In the genomic region with DNA sequence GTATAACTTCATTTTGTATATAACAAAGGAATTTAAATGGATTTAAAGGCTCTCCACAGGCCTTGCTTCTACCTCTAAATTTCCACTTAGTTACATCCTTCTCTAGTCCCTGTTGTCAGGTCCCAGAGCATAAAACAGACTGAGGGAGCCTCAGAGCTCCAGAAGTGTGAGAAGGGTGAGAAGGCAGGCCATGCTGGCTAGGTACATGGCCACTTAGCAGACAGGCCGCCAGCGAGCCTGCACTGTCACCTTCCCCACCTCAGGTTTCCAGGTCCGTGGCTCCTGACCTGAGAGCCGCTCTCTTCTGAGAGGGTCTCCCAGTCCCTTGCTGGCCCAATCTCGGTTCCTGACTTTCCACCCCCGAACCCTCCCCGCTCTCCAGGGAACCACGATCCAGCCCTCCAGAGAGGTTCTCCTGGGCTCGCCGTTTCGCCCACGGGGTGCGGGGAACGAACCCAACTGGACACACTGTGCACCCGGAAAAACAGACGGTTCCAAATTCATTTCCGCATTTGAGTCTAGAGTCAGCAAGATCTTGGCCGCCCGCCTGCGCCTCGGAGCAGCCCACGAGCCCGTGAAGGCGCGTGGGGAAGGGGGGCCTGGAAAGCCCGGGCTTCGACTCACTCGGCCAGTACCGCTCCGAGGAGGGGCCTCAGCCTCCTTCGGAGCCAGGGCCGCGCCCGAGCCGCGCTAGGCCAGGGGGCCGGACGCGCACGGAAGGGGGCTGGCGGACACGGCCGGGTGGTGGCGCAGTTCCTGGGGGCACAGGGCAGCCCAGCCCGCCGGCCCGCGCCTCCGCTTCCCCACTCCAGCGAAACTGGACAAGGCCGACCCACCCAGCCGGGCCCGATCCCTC, we compare ENCODE assay signal across 11 cellular contexts. TPM values are rescaled to one million over a fixed set of nuclear protein-coding genes. Genes with fewer than 3 reads are reported as not detected.
DNase-seq lines count a peak whose midpoint lies in the region; ATAC-seq and TF ChIP-seq lines count a peak whose summit lies in the region.
"Had no signal": no experiment of that assay in that cellular context is flagged by ENCODE, and none has a peak within 500 bp of the region (broad histone marks: within the 10 kb centered on the region; RNA-seq: fewer than 3 reads in every experiment).

No MANE protein-coding gene starts in this region.

- H3K27ac ChIP-seq in vagina = peak overlapping the region; percentile 46
- H3K27ac ChIP-seq: BLaER1 treated with 17β-estradiol and CSF1 and Interleukin-3, amounts not matched to agents 10 nM and 100 nM had no signal

- H3K4me3 ChIP-seq in fibroblast of villous mesenchyme (ENCODE audit: low read depth, low read length) = peak overlapping the region; percentile 26
- peak overlapping the region; percentile 41 to 59 for H3K4me3 ChIP-seq in vagina
- H3K4me3 ChIP-seq: BLaER1 treated with 17β-estradiol and CSF1 and Interleukin-3, amounts not matched to agents 10 nM and 100 nM had no signal

- intact Hi-C loops in vagina (cut with DNase I) = no loop called here

- peaks cover 16% of the 10 kb centered on the region for H3K4me1 ChIP-seq in vagina
- H3K4me1 ChIP-seq: BLaER1 treated with 17β-estradiol and CSF1 and Interleukin-3, amounts not matched to agents 10 nM and 100 nM had no signal

- H3K27ac Mint-ChIP-seq in activated naive CD8-positive, alpha-beta T cell = no peak overlapping the region
- no peak overlapping the region for H3K27ac Mint-ChIP-seq in activated naive CD8-positive, alpha-beta T cell treated with anti-CD3 and anti-CD28 coated beads for 36 hours
- H3K27ac Mint-ChIP-seq in stimulated activated naive B cell treated with anti-CD40 and anti-IgM and Interleukin-4, amounts not matched to agents 10 μg/mL and 1 μg/mL and 100 μg/mL, for 72 hours = no peak overlapping the region
- H3K27ac Mint-ChIP-seq: activated CD8-positive, alpha-beta memory T cell treated with anti-CD3 and anti-CD28 coated beads, Interleukin-2, amount 10 ng/mL, durations not matched to agents 7 days and 5 days had no signal

- TF ChIP-seq POLR2A in vagina (IDR thresholded peaks at IDR 0.05) = no peak

- no peak for DNase-seq in activated naive CD8-positive, alpha-beta T cell treated with anti-CD3 and anti-CD28 coated beads for 36 hours
- DNase-seq in fibroblast of villous mesenchyme (ENCODE audit: low read depth) (no peak), myocyte (ENCODE audit: low read depth) (peak; percentile 3), vagina (ENCODE audit: extremely low spot score in 2 of 2) (no peak), COR-L47 (lab: John Stamatoyannopoulos, UW) (no peak), NCI-H1048 (lab: John Stamatoyannopoulos, UW) (no peak)
- no peak for DNase-seq in stimulated activated naive B cell treated with anti-CD40 and anti-IgM and Interleukin-4, amounts not matched to agents 10 μg/mL and 1 μg/mL and 100 μg/mL, for 72 hours
- DNase-seq: activated CD8-positive, alpha-beta memory T cell treated with anti-CD3 and anti-CD28 coated beads, Interleukin-2, amount 10 ng/mL, durations not matched to agents 7 days and 5 days; NCI-H226 had no signal

- H3K36me3 ChIP-seq in vagina = no peaks in the 10 kb centered on the region
- H3K36me3 ChIP-seq: BLaER1 treated with 17β-estradiol and CSF1 and Interleukin-3, amounts not matched to agents 10 nM and 100 nM had no signal

- no peaks in the 10 kb centered on the region for H3K27me3 ChIP-seq in vagina

- H3K4me3 Mint-ChIP-seq in activated naive CD8-positive, alpha-beta T cell = peak overlapping the region; percentile 51
- no peak overlapping the region for H3K4me3 Mint-ChIP-seq in activated naive CD8-positive, alpha-beta T cell treated with anti-CD3 and anti-CD28 coated beads for 36 hours
- H3K4me3 Mint-ChIP-seq in stimulated activated naive B cell treated with anti-CD40 and anti-IgM and Interleukin-4, amounts not matched to agents 10 μg/mL and 1 μg/mL and 100 μg/mL, for 72 hours = no peak overlapping the region
- H3K4me3 Mint-ChIP-seq: activated CD8-positive, alpha-beta memory T cell treated with anti-CD3 and anti-CD28 coated beads, Interleukin-2, amount 10 ng/mL, durations not matched to agents 7 days and 5 days had no signal

- peaks cover 58% of the 10 kb centered on the region for H3K27me3 Mint-ChIP-seq in activated naive CD8-positive, alpha-beta T cell
- H3K27me3 Mint-ChIP-seq in activated naive CD8-positive, alpha-beta T cell treated with anti-CD3 and anti-CD28 coated beads for 36 hours = peaks cover 81% of the 10 kb centered on the region
- H3K27me3 Mint-ChIP-seq in stimulated activated naive B cell treated with anti-CD40 and anti-IgM and Interleukin-4, amounts not matched to agents 10 μg/mL and 1 μg/mL and 100 μg/mL, for 72 hours = peaks cover 52 to 66% of the 10 kb centered on the region in 2 donors

- ATAC-seq in stimulated activated naive B cell treated with anti-CD40 and anti-IgM and Interleukin-4, amounts not matched to agents 10 μg/mL and 1 μg/mL and 100 μg/mL, for 72 hours (replicated peaks) = no peak
- ATAC-seq: activated CD8-positive, alpha-beta memory T cell treated with anti-CD3 and anti-CD28 coated beads, Interleukin-2, amount 10 ng/mL, durations not matched to agents 7 days and 5 days had no signal

- no peaks in the 10 kb centered on the region for H3K36me3 Mint-ChIP-seq in activated naive CD8-positive, alpha-beta T cell
- H3K36me3 Mint-ChIP-seq in activated naive CD8-positive, alpha-beta T cell treated with anti-CD3 and anti-CD28 coated beads for 36 hours = no peaks in the 10 kb centered on the region
- peaks cover 1 to 5% of the 10 kb centered on the region in 2 donors for H3K36me3 Mint-ChIP-seq in stimulated activated naive B cell treated with anti-CD40 and anti-IgM and Interleukin-4, amounts not matched to agents 10 μg/mL and 1 μg/mL and 100 μg/mL, for 72 hours
- H3K36me3 Mint-ChIP-seq: activated CD8-positive, alpha-beta memory T cell treated with anti-CD3 and anti-CD28 coated beads, Interleukin-2, amount 10 ng/mL, durations not matched to agents 7 days and 5 days had no signal

- no peaks in the 10 kb centered on the region for H3K9me3 ChIP-seq in vagina

- no peaks in the 10 kb centered on the region for H3K9me3 Mint-ChIP-seq in activated naive CD8-positive, alpha-beta T cell (ENCODE audit: low read depth)
- H3K9me3 Mint-ChIP-seq in activated naive CD8-positive, alpha-beta T cell treated with anti-CD3 and anti-CD28 coated beads for 36 hours = peaks cover 5% of the 10 kb centered on the region
- peaks cover under 1 to 2% of the 10 kb centered on the region in 2 donors for H3K9me3 Mint-ChIP-seq in stimulated activated naive B cell treated with anti-CD40 and anti-IgM and Interleukin-4, amounts not matched to agents 10 μg/mL and 1 μg/mL and 100 μg/mL, for 72 hours

- peaks cover 9% of the 10 kb centered on the region for H3K4me1 Mint-ChIP-seq in activated naive CD8-positive, alpha-beta T cell (ENCODE audit: low read depth)
- H3K4me1 Mint-ChIP-seq in activated naive CD8-positive, alpha-beta T cell treated with anti-CD3 and anti-CD28 coated beads for 36 hours = peaks cover 8% of the 10 kb centered on the region
- H3K4me1 Mint-ChIP-seq in stimulated activated naive B cell treated with anti-CD40 and anti-IgM and Interleukin-4, amounts not matched to agents 10 μg/mL and 1 μg/mL and 100 μg/mL, for 72 hours = peaks cover 9 to 17% of the 10 kb centered on the region in 2 donors

- no peak for TF ChIP-seq CTCF in fibroblast of villous mesenchyme (IDR thresholded peaks at IDR 0.05; ENCODE audit: insufficient read depth, low read depth, low read length)
- no peak for TF ChIP-seq CTCF in vagina (IDR thresholded peaks at IDR 0.05)

RNA-seq across cellular contexts. Expression of gene SOX2, which starts 16.7 kb away (rescaled TPM):
- not detected for total RNA-seq in activated naive CD8-positive, alpha-beta T cell treated with anti-CD3 and anti-CD28 coated beads for 36 hours
- total RNA-seq in fibroblast of villous mesenchyme (not detected in 2 replicates), myocyte (not detected in 2 replicates), vagina (2.9 TPM)
- polyA plus RNA-seq in myocyte (2012) = not detected
- total RNA-seq: activated CD8-positive, alpha-beta memory T cell treated with anti-CD3 and anti-CD28 coated beads, Interleukin-2, amount 10 ng/mL, durations not matched to agents 7 days and 5 days had no signal
